26 cellular contexts compared by ENCODE assay signal in the genomic region with DNA sequence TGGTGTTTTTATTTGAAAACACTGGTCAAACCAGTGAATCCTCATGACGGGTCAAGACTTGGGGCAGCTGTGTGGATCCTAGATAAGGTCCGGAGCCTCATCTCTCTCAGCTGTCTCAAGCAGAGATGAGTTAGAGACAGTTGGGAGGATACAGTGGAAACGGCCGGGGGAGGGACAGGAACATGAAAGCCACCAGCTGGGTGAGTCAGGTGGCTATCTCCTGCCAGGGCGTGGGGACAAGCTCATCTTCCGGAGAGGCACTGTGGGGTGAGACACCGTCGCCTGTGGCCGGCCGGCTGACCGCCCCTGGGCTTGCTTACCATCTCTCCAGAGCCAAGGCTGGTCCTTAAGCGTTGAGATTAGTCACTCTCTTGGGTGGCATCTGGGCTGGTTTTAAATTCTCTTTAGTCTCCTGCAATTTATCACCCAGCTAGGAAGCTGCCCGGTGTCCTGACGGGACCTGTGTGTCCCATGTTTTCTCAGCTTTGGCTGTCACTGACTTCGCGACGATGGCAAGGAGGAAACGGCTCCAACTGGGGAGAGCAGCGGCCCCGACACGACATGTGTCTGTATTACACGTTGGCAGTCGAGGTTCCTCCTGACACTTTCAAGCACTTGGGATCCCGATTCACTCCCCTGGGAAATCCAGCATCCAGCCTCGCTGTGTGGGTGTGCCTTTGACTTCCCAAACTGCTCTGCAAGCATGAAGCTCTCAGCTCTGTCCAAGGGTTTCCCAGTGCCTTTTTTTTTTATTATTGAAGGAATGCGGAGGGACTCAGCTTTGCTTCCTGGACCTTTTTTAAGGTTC. TPM values are rescaled to one million over a fixed set of nuclear protein-coding genes. Genes with fewer than 3 reads are reported as not detected.
"Had no signal": no experiment of that assay in that cellular context is flagged by ENCODE, and none has a peak within 500 bp of the region (broad histone marks: within the 10 kb centered on the region; RNA-seq: fewer than 3 reads in every experiment).

No MANE protein-coding gene starts in this region.

- H3K4me1 Mint-ChIP-seq: activated CD4-positive, alpha-beta T cell treated with anti-CD3 and anti-CD28 coated beads for 36 hours; mesothelial cell of epicardium; naive thymus-derived CD8-positive, alpha-beta T cell had no signal

- DNase-seq: activated CD4-positive, alpha-beta T cell treated with anti-CD3 and anti-CD28 coated beads for 36 hours; activated CD4-positive, CD25-positive, alpha-beta regulatory T cell; activated CD8-positive, alpha-beta T cell treated with anti-CD3 and anti-CD28 coated beads, Interleukin-2, amount 10 ng/mL, durations not matched to agents 7 days and 5 days; activated effector memory CD4-positive, alpha-beta T cell treated with Interleukin-2 at 50 U/mL for 16 hours; activated naive CD4-positive, alpha-beta T cell treated with Interleukin-2 at 50 U/mL for 16 hours; activated T-cell treated with anti-CD3 and anti-CD28 coated beads for 4 hours; dermis blood vessel endothelial cell; effector CD4-positive, alpha-beta T cell; glutamatergic neuron; left cardiac atrium; naive thymus-derived CD8-positive, alpha-beta T cell; occipital lobe; stimulated activated CD4-positive, alpha-beta T cell treated with anti-CD3 and anti-CD28 coated beads, Interleukin-2, amount 100 ng/mL, for 48 hours; stimulated activated naive CD8-positive, alpha-beta T cell treated with anti-CD3 and anti-CD28 coated beads, Interleukin-15, Interleukin-2, amounts not matched to agents 100 U/mL and 50 U/mL, for 24 hours; SW 1271; T-helper 9 cell; testis; uterus had no signal

- ATAC-seq: activated CD4-positive, alpha-beta T cell treated with anti-CD3 and anti-CD28 coated beads for 36 hours; activated CD8-positive, alpha-beta T cell treated with anti-CD3 and anti-CD28 coated beads, Interleukin-2, amount 10 ng/mL, durations not matched to agents 7 days and 5 days; left cardiac atrium; naive thymus-derived CD8-positive, alpha-beta T cell; stimulated activated naive CD8-positive, alpha-beta T cell treated with anti-CD3 and anti-CD28 coated beads, Interleukin-15, Interleukin-2, amounts not matched to agents 100 U/mL and 50 U/mL, for 24 hours had no signal

- H3K36me3 Mint-ChIP-seq: activated naive CD8-positive, alpha-beta T cell; naive thymus-derived CD8-positive, alpha-beta T cell had no signal

- H3K9me3 ChIP-seq: right atrium auricular region, testis, uterus had no signal

- H3K27ac Mint-ChIP-seq: activated CD4-positive, alpha-beta T cell treated with anti-CD3 and anti-CD28 coated beads for 36 hours; activated naive CD8-positive, alpha-beta T cell; mesothelial cell of epicardium; naive thymus-derived CD8-positive, alpha-beta T cell; neural progenitor cell; T-helper 1 cell treated with Interleukin-12 subunit alpha and Interleukin-12 subunit beta and Interleukin-4 antibody, amounts not matched to agents 30 μg/mL and 1 μg/mL, for 36 hours; type B pancreatic cell had no signal

- H3K27me3 ChIP-seq: right atrium auricular region, testis, uterus had no signal

- H3K4me3 ChIP-seq: neural progenitor cell, right atrium auricular region, testis, uterus had no signal

- H3K4me1 ChIP-seq: parathyroid adenoma, right atrium auricular region, testis, uterus had no signal

- H3K4me3 Mint-ChIP-seq: activated CD4-positive, alpha-beta T cell treated with anti-CD3 and anti-CD28 coated beads for 36 hours; activated CD8-positive, alpha-beta T cell treated with anti-CD3 and anti-CD28 coated beads, Interleukin-2, amount 10 ng/mL, durations not matched to agents 7 days and 5 days; activated naive CD8-positive, alpha-beta T cell; mesothelial cell of epicardium; naive thymus-derived CD8-positive, alpha-beta T cell; neural progenitor cell; T-helper 1 cell treated with Interleukin-12 subunit alpha and Interleukin-12 subunit beta and Interleukin-4 antibody, amounts not matched to agents 30 μg/mL and 1 μg/mL, for 36 hours; type B pancreatic cell had no signal

- H3K27ac ChIP-seq: neural progenitor cell, parathyroid adenoma, right atrium auricular region, testis, uterus had no signal

- H3K36me3 ChIP-seq: neural progenitor cell, right atrium auricular region, uterus had no signal

- H3K9me3 Mint-ChIP-seq: mesothelial cell of epicardium; naive thymus-derived CD8-positive, alpha-beta T cell; neural progenitor cell; T-helper 1 cell treated with Interleukin-12 subunit alpha and Interleukin-12 subunit beta and Interleukin-4 antibody, amounts not matched to agents 30 μg/mL and 1 μg/mL, for 36 hours; type B pancreatic cell had no signal

RNA-seq across cellular contexts. Expression of a gene that starts 7.5 kb away (rescaled TPM):
- total RNA-seq: activated CD4-positive, alpha-beta T cell treated with anti-CD3 and anti-CD28 coated beads for 36 hours; activated CD8-positive, alpha-beta T cell treated with anti-CD3 and anti-CD28 coated beads, Interleukin-2, amount 10 ng/mL, durations not matched to agents 7 days and 5 days; naive thymus-derived CD8-positive, alpha-beta T cell; pulmonary artery endothelial cell had no signal
- polyA plus RNA-seq: naive thymus-derived CD8-positive, alpha-beta T cell had no signal
